8 cellular contexts compared by ENCODE assay signal in the genomic region with DNA sequence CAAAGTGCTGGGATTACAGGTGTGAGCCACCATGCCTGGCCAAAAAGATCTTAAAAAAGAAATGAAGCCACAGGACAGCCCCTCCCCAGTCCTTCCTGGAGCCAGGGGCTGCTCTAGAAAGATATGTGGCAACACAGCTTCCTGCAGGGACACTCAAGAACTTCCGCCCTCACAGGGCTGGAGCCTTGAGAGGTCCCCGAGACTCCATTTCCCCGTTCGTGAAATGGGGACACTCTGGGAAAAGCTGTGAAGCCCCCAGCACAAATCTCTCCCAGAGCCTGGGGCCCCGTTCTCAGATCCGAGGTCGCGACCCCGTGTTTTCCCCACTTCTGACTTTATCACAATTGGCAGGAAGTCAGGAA. TPM values are rescaled to one million over a fixed set of nuclear protein-coding genes. Genes with fewer than 3 reads are reported as not detected.
DNase-seq lines count a peak whose midpoint lies in the region; ATAC-seq and TF ChIP-seq lines count a peak whose summit lies in the region.

No MANE protein-coding gene starts in this region.

- no peaks in the 10 kb centered on the region for H3K27me3 ChIP-seq in Caco-2 (replicated peaks; ENCODE audit: control insufficient read depth, insufficient read depth, low read length)

- H3K4me1 ChIP-seq in Caco-2 = peaks cover 44% of the 10 kb centered on the region

- CTCF ChIA-PET in Caco-2 (lab: Charles Lee) (no interaction called here), RWPE1 (lab: Yijun Ruan, JAX) (interaction anchor here (0.7 kb wide), 1 partner anchor 160 kb away, joined by 3 read pairs; no protein-coding TSS in a partner anchor)

- H3K9me3 Mint-ChIP-seq in Caco-2 (ENCODE audit: unreplicated experiment) = no peaks in the 10 kb centered on the region

- no peak overlapping the region for H3K4me3 ChIP-seq in Caco-2 (ENCODE audit: low read depth, low read length)

- TF ChIP-seq CTCF in Caco-2 (IDR thresholded peaks at IDR 0.05; ENCODE audit: insufficient read depth in 1 of 2, low read depth in 1 of 2, low read length in 1 of 2, severe bottlenecking in 1 of 2, unreplicated experiment in 1 of 2) (no peak), RWPE1 (conservative IDR thresholded peaks at IDR 0.05; ENCODE audit: low read depth) (no peak)

- no peak for DNase-seq in Caco-2
- no peak for DNase-seq in RWPE1 (ENCODE audit: low spot score)
- DNase-seq in epithelial cell of prostate (ENCODE audit: low read depth, low spot score) = no peak
- DNase-seq in posterior vena cava (ENCODE audit: low spot score) = peak; percentile 85
- DNase-seq in midbrain (lab: John Stamatoyannopoulos, UW) = no peak
- DNase-seq in dedifferentiated amniotic fluid mesenchymal stem cell (ENCODE audit: extremely low spot score) = no peak

- intact Hi-C loops in Caco-2 (cut with micrococcal nuclease; ENCODE audit: unreplicated experiment) = loop anchor here (10.0 kb wide), 1 partner anchor 77 kb away; a partner anchor contains a TSS
- intact Hi-C loops in posterior vena cava (cut with DNase I) = loop anchor here in 1 of 2 donors (5.0 kb wide), 1 partner anchor 79 kb away; a partner anchor contains a TSS

- H3K36me3 Mint-ChIP-seq in Caco-2 (ENCODE audit: insufficient read depth, unreplicated experiment) = peaks cover 36% of the 10 kb centered on the region

- peaks cover 17% of the 10 kb centered on the region for H3K4me1 Mint-ChIP-seq in Caco-2 (ENCODE audit: low read depth, unreplicated experiment)

- H3K36me3 ChIP-seq in Caco-2 (ENCODE audit: control insufficient read depth, insufficient read depth, low read length) = no peaks in the 10 kb centered on the region

- H3K27me3 Mint-ChIP-seq in Caco-2 (ENCODE audit: insufficient read depth, unreplicated experiment) = no peaks in the 10 kb centered on the region

- POLR2A ChIA-PET in Caco-2 (lab: Charles Lee) = no interaction called here
- POLR2A ChIA-PET in RWPE1 (lab: Yijun Ruan, JAX; ENCODE audit: low non-redundant PET) = no interaction called here

- H3K27ac Mint-ChIP-seq in Caco-2 (ENCODE audit: unreplicated experiment) = peak overlapping the region; percentile 73

- BruUV-seq in Caco-2 (replicated peaks; lab: Mats Ljungman, UMichigan) = no TSS peak

- no peak for ATAC-seq in GM19452 (IDR thresholded peaks at IDR 0.05; ENCODE audit: unreplicated experiment)
- no peak for ATAC-seq in GM18909 (IDR thresholded peaks at IDR 0.05; ENCODE audit: poor library complexity, unreplicated experiment)

- no peaks in the 10 kb centered on the region for H3K9me3 ChIP-seq in Caco-2

- no peak overlapping the region for H3K4me3 Mint-ChIP-seq in Caco-2 (ENCODE audit: unreplicated experiment)

- peak overlapping the region; percentile 100 for H3K27ac ChIP-seq in RWPE1
- H3K27ac ChIP-seq in epithelial cell of prostate = peak overlapping the region; percentile 96

RNA-seq across cellular contexts. Expression of a gene that starts 2.5 kb away (rescaled TPM):
- 500 and 546 TPM in 2 replicates for total RNA-seq in Caco-2 (2022)
- 100 to 1,000 TPM; 176 to 193 TPM for total RNA-seq in posterior vena cava

RNA-seq across cellular contexts. Expression of a gene that starts 6.1 kb away (rescaled TPM):
- 264 and 272 TPM in 2 replicates for total RNA-seq in Caco-2 (2022)
- total RNA-seq in posterior vena cava = 100 to 1,000 TPM in 1 of 2 donors, 10 to 100 TPM in 1; 89.9 to 105 TPM

RNA-seq across cellular contexts. Expression of a gene that starts 34.4 kb away (rescaled TPM):
- 38.6 and 43.3 TPM in 2 replicates for total RNA-seq in Caco-2 (2022)
- 10 to 100 TPM in 1 of 2 donors, 1 to 10 TPM in 1; 10.0 to 26.8 TPM for total RNA-seq in posterior vena cava
